In the genomic region with DNA sequence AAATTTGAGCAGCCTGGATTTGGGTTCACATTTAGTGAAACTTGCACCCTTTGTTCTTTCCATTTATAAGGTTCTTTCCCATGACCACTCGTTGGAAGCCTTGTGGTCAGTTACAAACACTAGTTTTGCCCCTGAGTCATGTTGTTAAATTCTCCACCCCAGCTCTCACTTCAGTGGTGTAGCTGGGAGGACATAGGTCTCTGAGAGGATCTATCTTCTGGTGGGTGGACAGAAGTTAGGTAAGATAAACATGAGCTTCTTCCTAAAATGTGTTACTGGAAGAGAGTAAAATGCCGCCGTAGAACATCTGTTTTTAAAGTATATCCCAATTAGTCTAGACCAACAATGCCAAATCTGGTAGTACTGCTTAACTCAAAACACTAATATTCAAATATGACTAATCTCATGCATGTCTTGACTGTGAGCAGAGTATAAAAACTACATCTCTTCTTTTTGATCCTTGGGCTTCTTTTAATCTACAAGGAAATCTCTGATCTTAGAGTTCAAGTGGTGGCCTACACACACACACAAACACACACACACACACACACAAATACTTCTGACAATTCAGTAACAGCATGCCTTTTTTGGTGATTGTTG, we compare ENCODE assay signal across 1 cellular context.
TF ChIP-seq lines count a peak whose summit lies in the region.

No MANE protein-coding gene starts in this region.

TF ChIP-seq in GM12878, 131 proteins besides CTCF, POLR2A, EP300 and RAD21 (continued from another document):
- TF ChIP-seq NR2C1 (IDR thresholded peaks at IDR 0.05) (no peak), EGR1 (IDR thresholded peaks at IDR 0.05; ENCODE audit: borderline replicate concordance in 1 of 2, low read depth in 2 of 2, low read length in 2 of 2) (no peak), LARP7 (IDR thresholded peaks at IDR 0.05) (no peak), CREM (IDR thresholded peaks at IDR 0.05; ENCODE audit: low read depth) (no peak), SP1 (IDR thresholded peaks at IDR 0.05; ENCODE audit: low read depth, low read length) (no peak), KLF5 (IDR thresholded peaks at IDR 0.05; ENCODE audit: partially characterized antibody) (no peak), SRF (IDR thresholded peaks at IDR 0.05; ENCODE audit: low read depth in 2 of 2, low read length in 2 of 2) (no peak)
- TF ChIP-seq, protein P1, sequence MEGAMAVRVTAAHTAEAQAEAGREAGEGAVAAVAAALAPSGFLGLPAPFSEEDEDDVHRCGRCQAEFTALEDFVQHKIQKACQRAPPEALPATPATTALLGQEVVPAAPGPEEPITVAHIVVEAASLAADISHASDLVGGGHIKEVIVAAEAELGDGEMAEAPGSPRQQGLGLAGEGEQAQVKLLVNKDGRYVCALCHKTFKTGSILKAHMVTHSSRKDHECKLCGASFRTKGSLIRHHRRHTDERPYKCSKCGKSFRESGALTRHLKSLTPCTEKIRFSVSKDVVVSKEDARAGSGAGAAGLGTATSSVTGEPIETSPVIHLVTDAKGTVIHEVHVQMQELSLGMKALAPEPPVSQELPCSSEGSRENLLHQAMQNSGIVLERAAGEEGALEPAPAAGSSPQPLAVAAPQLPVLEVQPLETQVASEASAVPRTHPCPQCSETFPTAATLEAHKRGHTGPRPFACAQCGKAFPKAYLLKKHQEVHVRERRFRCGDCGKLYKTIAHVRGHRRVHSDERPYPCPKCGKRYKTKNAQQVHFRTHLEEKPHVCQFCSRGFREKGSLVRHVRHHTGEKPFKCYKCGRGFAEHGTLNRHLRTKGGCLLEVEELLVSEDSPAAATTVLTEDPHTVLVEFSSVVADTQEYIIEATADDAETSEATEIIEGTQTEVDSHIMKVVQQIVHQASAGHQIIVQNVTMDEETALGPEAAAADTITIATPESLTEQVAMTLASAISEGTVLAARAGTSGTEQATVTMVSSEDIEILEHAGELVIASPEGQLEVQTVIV (IDR thresholded peaks at IDR 0.05; ENCODE audit: borderline replicate concordance, partially characterized antibody) = no peak
- TF ChIP-seq, protein P2, sequence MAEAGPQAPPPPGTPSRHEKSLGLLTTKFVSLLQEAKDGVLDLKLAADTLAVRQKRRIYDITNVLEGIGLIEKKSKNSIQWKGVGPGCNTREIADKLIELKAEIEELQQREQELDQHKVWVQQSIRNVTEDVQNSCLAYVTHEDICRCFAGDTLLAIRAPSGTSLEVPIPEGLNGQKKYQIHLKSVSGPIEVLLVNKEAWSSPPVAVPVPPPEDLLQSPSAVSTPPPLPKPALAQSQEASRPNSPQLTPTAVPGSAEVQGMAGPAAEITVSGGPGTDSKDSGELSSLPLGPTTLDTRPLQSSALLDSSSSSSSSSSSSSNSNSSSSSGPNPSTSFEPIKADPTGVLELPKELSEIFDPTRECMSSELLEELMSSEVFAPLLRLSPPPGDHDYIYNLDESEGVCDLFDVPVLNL (IDR thresholded peaks at IDR 0.05; ENCODE audit: low read depth, low read length) = no peak
- TF ChIP-seq, protein P3, sequence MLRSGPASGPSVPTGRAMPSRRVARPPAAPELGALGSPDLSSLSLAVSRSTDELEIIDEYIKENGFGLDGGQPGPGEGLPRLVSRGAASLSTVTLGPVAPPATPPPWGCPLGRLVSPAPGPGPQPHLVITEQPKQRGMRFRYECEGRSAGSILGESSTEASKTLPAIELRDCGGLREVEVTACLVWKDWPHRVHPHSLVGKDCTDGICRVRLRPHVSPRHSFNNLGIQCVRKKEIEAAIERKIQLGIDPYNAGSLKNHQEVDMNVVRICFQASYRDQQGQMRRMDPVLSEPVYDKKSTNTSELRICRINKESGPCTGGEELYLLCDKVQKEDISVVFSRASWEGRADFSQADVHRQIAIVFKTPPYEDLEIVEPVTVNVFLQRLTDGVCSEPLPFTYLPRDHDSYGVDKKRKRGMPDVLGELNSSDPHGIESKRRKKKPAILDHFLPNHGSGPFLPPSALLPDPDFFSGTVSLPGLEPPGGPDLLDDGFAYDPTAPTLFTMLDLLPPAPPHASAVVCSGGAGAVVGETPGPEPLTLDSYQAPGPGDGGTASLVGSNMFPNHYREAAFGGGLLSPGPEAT (IDR thresholded peaks at IDR 0.05; ENCODE audit: low read depth) = no peak
